In genomic region chr1:217696140-217696539, GRCh38 we compare ENCODE assay signal across 1 cellular context.
A peak's percentile ranks its signal among the peaks of the same experiment; 100 is the strongest.
TF ChIP-seq lines count a peak whose summit lies in the region.

No MANE protein-coding gene starts in this region.

TF ChIP-seq in HEK293, 187 proteins besides CTCF, POLR2A, EP300 and RAD21 (continued from another document):
- TF ChIP-seq PRDM10 (tag by site-specific recombination; IDR thresholded peaks at IDR 0.05), result peak; percentile 25; the same call in 1 of the 2 replicates
- TF ChIP-seq ZNF341 (tag by site-specific recombination; IDR thresholded peaks at IDR 0.05; ENCODE audit: low read depth), result peak; percentile 73
TF ChIP-seq in HEK293: peak in this region for 10; not testable (repeated sequence) for 177.
